In the genomic region with DNA sequence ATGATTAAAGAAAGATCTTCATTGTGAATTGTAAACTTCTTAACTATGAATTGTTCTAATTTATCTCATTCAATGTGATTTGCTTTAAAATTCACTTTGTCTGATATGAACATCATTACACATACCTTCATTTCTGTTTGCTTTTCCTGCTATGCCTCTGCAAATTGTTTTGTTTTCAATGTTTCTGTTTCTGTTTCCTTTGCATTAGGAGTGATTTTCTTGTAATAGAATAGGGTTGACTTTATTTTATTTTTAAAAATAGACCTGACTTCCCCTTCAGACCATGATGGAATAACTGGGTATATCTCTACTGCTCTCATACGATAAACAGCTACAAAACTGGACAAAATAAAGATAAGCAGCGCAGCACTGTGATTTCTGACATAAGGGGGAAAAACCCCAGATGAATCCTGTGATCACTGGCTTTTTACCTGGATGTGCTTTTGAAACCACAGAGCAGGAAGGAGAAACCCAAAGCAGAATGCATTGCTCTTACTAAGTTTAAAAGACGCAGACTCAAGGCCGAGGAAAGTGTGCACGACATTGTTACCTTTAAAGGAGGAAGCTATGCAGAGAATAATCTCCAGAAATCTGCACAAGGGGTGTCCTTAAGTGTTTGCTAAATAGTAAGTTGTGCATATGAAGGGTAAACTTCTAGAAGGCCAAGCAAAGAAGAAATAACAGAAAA, we compare ENCODE assay signal across 13 cellular contexts.
DNase-seq lines count a peak whose midpoint lies in the region; ATAC-seq and TF ChIP-seq lines count a peak whose summit lies in the region.
"Had no signal": no experiment of that assay in that cellular context is flagged by ENCODE, and none has a peak within 500 bp of the region (broad histone marks: within the 10 kb centered on the region; RNA-seq: fewer than 3 reads in every experiment).

No MANE protein-coding gene starts in this region.

- peaks cover 24% of the 10 kb centered on the region for H3K36me3 Mint-ChIP-seq in T-cell

- H3K9me3 ChIP-seq in thyroid gland, result no peaks in the 10 kb centered on the region
- H3K9me3 ChIP-seq: esophagus squamous epithelium had no signal

- CTCF ChIA-PET in T-cell (lab: Charles Lee), result interaction anchor here in 1 of 2 donors (0.6 kb wide), 1 partner anchor 583 kb away, joined by 4 read pairs; no protein-coding TSS in a partner anchor

- no peaks in the 10 kb centered on the region for H3K4me1 ChIP-seq in thyroid gland
- H3K4me1 ChIP-seq: esophagus squamous epithelium had no signal

- intact Hi-C loops in thyroid gland (cut with DNase I), result no loop called here

- no peak overlapping the region for H3K27ac ChIP-seq in thyroid gland
- H3K27ac ChIP-seq: esophagus squamous epithelium, HL-60 had no signal

- peak overlapping the region; percentile 29 to 37 (median 30) for H3K4me3 Mint-ChIP-seq in T-cell
- peak overlapping the region; percentile 45 to 66 for H3K4me3 Mint-ChIP-seq in stimulated activated naive CD8-positive, alpha-beta T cell treated with anti-CD3 and anti-CD28 coated beads, Interleukin-15, amount 100 ng/mL, for 72 hours
- H3K4me3 Mint-ChIP-seq: brain, nephron had no signal

- no peaks in the 10 kb centered on the region for H3K9me3 Mint-ChIP-seq in T-cell
- no peaks in the 10 kb centered on the region for H3K9me3 Mint-ChIP-seq in stimulated activated naive CD8-positive, alpha-beta T cell treated with anti-CD3 and anti-CD28 coated beads, Interleukin-15, amount 100 ng/mL, for 72 hours
- H3K9me3 Mint-ChIP-seq: brain, nephron had no signal

- peaks cover 23 to 28% (median 25%) of the 10 kb centered on the region in 3 donors for H3K4me1 Mint-ChIP-seq in T-cell
- H3K4me1 Mint-ChIP-seq in stimulated activated naive CD8-positive, alpha-beta T cell treated with anti-CD3 and anti-CD28 coated beads, Interleukin-15, amount 100 ng/mL, for 72 hours, result peaks cover 19% of the 10 kb centered on the region
- H3K4me1 Mint-ChIP-seq: brain, nephron had no signal

- peak; percentile 3 for DNase-seq in stimulated activated CD4-positive, alpha-beta T cell treated with anti-CD3 and anti-CD28 coated beads, Interleukin-15, amount 100 ng/mL, for 24 hours
- DNase-seq in stimulated activated CD4-positive, alpha-beta T cell treated with anti-CD3 and anti-CD28 coated beads, Interleukin-12 subunit alpha, Interleukin-12 subunit beta, amount 100 ng/mL, for 4 hours, result no peak
- peak in 6 of 34 experiments; percentile 4 to 46 (median 8) for DNase-seq in T-cell
- no peak for DNase-seq in stimulated activated naive CD8-positive, alpha-beta T cell treated with anti-CD3 and anti-CD28 coated beads, Interleukin-15, amount 100 ng/mL, for 72 hours
- DNase-seq in AG08396 (ENCODE audit: low spot score), result no peak
- DNase-seq in mucosa of gallbladder (ENCODE audit: low spot score), result no peak
- DNase-seq in thyroid gland, result no peak
- DNase-seq: esophagus squamous epithelium, NCI-H1436 had no signal

- no peaks in the 10 kb centered on the region for H3K36me3 ChIP-seq in thyroid gland
- H3K36me3 ChIP-seq: esophagus squamous epithelium had no signal

- no peaks in the 10 kb centered on the region for H3K27me3 Mint-ChIP-seq in T-cell
- H3K27me3 Mint-ChIP-seq in stimulated activated naive CD8-positive, alpha-beta T cell treated with anti-CD3 and anti-CD28 coated beads, Interleukin-15, amount 100 ng/mL, for 72 hours, result no peaks in the 10 kb centered on the region
- H3K27me3 Mint-ChIP-seq: brain had no signal

- H3K4me3 ChIP-seq in thyroid gland (replicated peaks in 1 of 3), result no peak overlapping the region
- H3K4me3 ChIP-seq: esophagus squamous epithelium had no signal

- POLR2A ChIA-PET in T-cell (lab: Charles Lee), result no interaction called here

- H3K27ac Mint-ChIP-seq in T-cell, result peak overlapping the region; percentile 73 to 85
- H3K27ac Mint-ChIP-seq in stimulated activated naive CD8-positive, alpha-beta T cell treated with anti-CD3 and anti-CD28 coated beads, Interleukin-15, amount 100 ng/mL, for 72 hours, result peak overlapping the region in 1 of 2 donors; percentile 55
- H3K27ac Mint-ChIP-seq: brain, nephron had no signal

- 75 to 78% methylated on average over 5 of the region's 5 CpGs for WGBS in thyroid gland, 2 donors

- no peak for TF ChIP-seq CTCF in thyroid gland (IDR thresholded peaks at IDR 0.05)

- TF ChIP-seq POLR2A in thyroid gland (IDR thresholded peaks at IDR 0.05), result no peak

- H3K27me3 ChIP-seq in thyroid gland, result no peaks in the 10 kb centered on the region
- H3K27me3 ChIP-seq: esophagus squamous epithelium had no signal

- ATAC-seq in HG02610 (IDR thresholded peaks at IDR 0.05; ENCODE audit: unreplicated experiment) (peak; percentile 72), T-cell (replicated peaks in 1 of 4) (peak in 3 of 4 experiments; percentile 84 to 95 (median 86))
- ATAC-seq in stimulated activated naive CD8-positive, alpha-beta T cell treated with anti-CD3 and anti-CD28 coated beads, Interleukin-15, amount 100 ng/mL, for 72 hours, result peak; percentile 53
